In the genomic region with DNA sequence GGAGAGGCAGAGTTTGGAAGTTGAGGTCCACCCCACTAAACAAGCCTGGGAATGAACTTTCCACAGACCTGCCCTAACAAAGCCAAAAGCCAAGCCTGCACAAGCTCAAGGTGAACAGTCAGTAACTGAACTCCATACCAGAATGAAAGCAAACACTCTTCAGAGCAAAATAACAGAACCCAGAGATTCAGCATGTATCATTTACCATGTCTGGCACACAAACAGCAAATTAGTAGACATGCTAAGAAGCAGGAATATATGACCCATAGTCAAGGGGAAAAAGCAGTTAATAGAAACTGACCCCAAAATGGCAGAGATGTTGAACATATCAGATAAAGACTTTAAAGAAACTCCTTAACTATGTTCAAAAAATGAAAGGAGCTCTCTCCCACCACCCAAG, we compare ENCODE assay signal across 28 cellular contexts. TPM values are rescaled to one million over a fixed set of nuclear protein-coding genes. Genes with fewer than 3 reads are reported as not detected.
DNase-seq lines count a peak whose midpoint lies in the region; ATAC-seq, FAIRE-seq and TF ChIP-seq lines count a peak whose summit lies in the region.
"Had no signal": no experiment of that assay in that cellular context is flagged by ENCODE, and none has a peak within 500 bp of the region (broad histone marks: within the 10 kb centered on the region; RNA-seq: fewer than 3 reads in every experiment).

No MANE protein-coding gene starts in this region.

- no peak for ATAC-seq in activated T-helper 17 cell treated with anti-CD3 and anti-CD28 coated beads, Interleukin-2, amount 50 U/mL, for 72 hours (replicated peaks)
- ATAC-seq in CD8-positive, alpha-beta T cell = no peak
- ATAC-seq: GM12878 had no signal

- no peak for TF ChIP-seq CTCF in tibial nerve (IDR thresholded peaks at IDR 0.05)
- no peak for TF ChIP-seq CTCF in CD8-positive, alpha-beta T cell (IDR thresholded peaks at IDR 0.05)
- TF ChIP-seq CTCF in D721Med (IDR thresholded peaks at IDR 0.05; ENCODE audit: insufficient read depth, missing control alignments) = no peak

- no peak for TF ChIP-seq POLR2A in tibial nerve (IDR thresholded peaks at IDR 0.05)

- CTCF ChIA-PET in CD8-positive, alpha-beta T cell (lab: Charles Lee) = interaction anchor here (1.0 to 1.2 kb wide), 2 partner anchors 118 to 156 kb away, joined by 3 to 6 read pairs; no protein-coding TSS in a partner anchor

- H3K4me3 ChIP-seq in mesendoderm (ENCODE audit: low read length) = no peak overlapping the region
- H3K4me3 ChIP-seq in tibial nerve = no peak overlapping the region
- H3K4me3 ChIP-seq in CD8-positive, alpha-beta T cell (ENCODE audit: low read depth, low read length) = no peak overlapping the region
- H3K4me3 ChIP-seq: BLaER1, GM12878 had no signal

- no peak for TF ChIP-seq EP300 in tibial nerve (IDR thresholded peaks at IDR 0.05)

- no peaks in the 10 kb centered on the region for H3K27me3 Mint-ChIP-seq in activated T-helper 17 cell treated with anti-CD3 and anti-CD28 coated beads, Interleukin-2, amount 50 U/mL, for 72 hours
- no peaks in the 10 kb centered on the region for H3K27me3 Mint-ChIP-seq in CD8-positive, alpha-beta T cell (ENCODE audit: low read depth)
- H3K27me3 Mint-ChIP-seq: CD4-positive, CD25-positive, alpha-beta regulatory T cell had no signal

- no peak overlapping the region for H3K4ac ChIP-seq in mesendoderm (ENCODE audit: low read depth, low read length)

- no peak overlapping the region for H2BK120ac ChIP-seq in mesendoderm (ENCODE audit: low read depth, low read length)

- H4K5ac ChIP-seq in mesendoderm (ENCODE audit: low read length) = no peak overlapping the region

- no peak overlapping the region for H2AK5ac ChIP-seq in mesendoderm (ENCODE audit: low read length)

- no peak overlapping the region for H3K56ac ChIP-seq in mesendoderm (ENCODE audit: low read length)

- H3K36me3 Mint-ChIP-seq in activated T-helper 17 cell treated with anti-CD3 and anti-CD28 coated beads, Interleukin-2, amount 50 U/mL, for 72 hours (ENCODE audit: low read depth) = peaks cover 47% of the 10 kb centered on the region
- H3K36me3 Mint-ChIP-seq in CD8-positive, alpha-beta T cell = peaks cover 64% of the 10 kb centered on the region
- H3K36me3 Mint-ChIP-seq: CD14-positive monocyte had no signal

- no peak overlapping the region for H3K18ac ChIP-seq in mesendoderm (ENCODE audit: low read length)

- peaks cover 10% of the 10 kb centered on the region for H3K9me3 Mint-ChIP-seq in activated T-helper 17 cell treated with anti-CD3 and anti-CD28 coated beads, Interleukin-2, amount 50 U/mL, for 72 hours
- H3K9me3 Mint-ChIP-seq in CD8-positive, alpha-beta T cell = peaks cover 15% of the 10 kb centered on the region

- H3K4me1 Mint-ChIP-seq in activated T-helper 17 cell treated with anti-CD3 and anti-CD28 coated beads, Interleukin-2, amount 50 U/mL, for 72 hours = no peaks in the 10 kb centered on the region
- H3K4me1 Mint-ChIP-seq in CD8-positive, alpha-beta T cell (ENCODE audit: low read depth) = peaks cover 7% of the 10 kb centered on the region
- H3K4me1 Mint-ChIP-seq: CD14-positive monocyte had no signal

- POLR2A ChIA-PET in CD8-positive, alpha-beta T cell (lab: Charles Lee) = no interaction called here

- H3K36me3 ChIP-seq in mesendoderm (ENCODE audit: control insufficient read depth, insufficient read depth, low read length) (no peaks in the 10 kb centered on the region), tibial nerve (peaks cover 0 to 57% (median 0%) of the 10 kb centered on the region in 3 donors)
- H3K36me3 ChIP-seq in CD8-positive, alpha-beta T cell (ENCODE audit: insufficient read depth, low read length) = no peaks in the 10 kb centered on the region
- H3K36me3 ChIP-seq: BE2C had no signal

- peak overlapping the region; percentile 43 for H3K27ac Mint-ChIP-seq in activated T-helper 17 cell treated with anti-CD3 and anti-CD28 coated beads, Interleukin-2, amount 50 U/mL, for 72 hours
- no peak overlapping the region for H3K27ac Mint-ChIP-seq in CD8-positive, alpha-beta T cell
- H3K27ac Mint-ChIP-seq: CD14-positive monocyte; CD4-positive, alpha-beta memory T cell; CD4-positive, CD25-positive, alpha-beta regulatory T cell had no signal

- H3K4me1 ChIP-seq in mesendoderm (ENCODE audit: control insufficient read depth, low read depth, low read length) (no peaks in the 10 kb centered on the region), tibial nerve (peaks cover 0 to 3% (median 1%) of the 10 kb centered on the region in 4 donors)
- no peaks in the 10 kb centered on the region for H3K4me1 ChIP-seq in CD8-positive, alpha-beta T cell (ENCODE audit: insufficient read depth, low read length)
- H3K4me1 ChIP-seq: BE2C, BLaER1, Caco-2 had no signal

- H2BK15ac ChIP-seq in mesendoderm (replicated peaks; ENCODE audit: low read depth) = no peak overlapping the region

- no peak overlapping the region for H3K4me3 Mint-ChIP-seq in activated T-helper 17 cell treated with anti-CD3 and anti-CD28 coated beads, Interleukin-2, amount 50 U/mL, for 72 hours
- no peak overlapping the region for H3K4me3 Mint-ChIP-seq in CD8-positive, alpha-beta T cell
- H3K4me3 Mint-ChIP-seq: CD14-positive monocyte; CD4-positive, alpha-beta memory T cell had no signal

- no peak overlapping the region for H3K27ac ChIP-seq in mesendoderm (ENCODE audit: low read depth, low read length)
- H3K27ac ChIP-seq in tibial nerve = no peak overlapping the region
- no peak overlapping the region for H3K27ac ChIP-seq in CD8-positive, alpha-beta T cell (ENCODE audit: low read depth, low read length)
- H3K27ac ChIP-seq: BLaER1 had no signal

- peak overlapping the region; percentile 24 for H3K23ac ChIP-seq in mesendoderm (ENCODE audit: low read length)

- H2BK5ac ChIP-seq in mesendoderm (ENCODE audit: low read length) = no peak overlapping the region

- peaks cover 0 to 34% (median 0%) of the 10 kb centered on the region in 4 donors for H3K9me3 ChIP-seq in tibial nerve
- no peaks in the 10 kb centered on the region for H3K9me3 ChIP-seq in CD8-positive, alpha-beta T cell (ENCODE audit: low read length)
- H3K9me3 ChIP-seq: BE2C had no signal

- no peak overlapping the region for H3K4me2 ChIP-seq in mesendoderm (ENCODE audit: low read length)
- H3K4me2 ChIP-seq: BLaER1 had no signal

- FAIRE-seq in urothelium cell line (lab: Jason Lieb, UNC) = peak; percentile 65
- FAIRE-seq in D721Med (lab: Jason Lieb, UNC) = no peak
- FAIRE-seq: A204.1, GM12878, GM12892, GM18507 had no signal

- intact Hi-C loops in CD8-positive, alpha-beta T cell (cut with DNase I, micrococcal nuclease) = no loop called here

- H3K79me2 ChIP-seq in mesendoderm (ENCODE audit: control insufficient read depth, insufficient read depth, low read length) = no peaks in the 10 kb centered on the region

- H3K79me1 ChIP-seq in mesendoderm (ENCODE audit: low read length) = no peaks in the 10 kb centered on the region

- DNase-seq in mesendoderm (no peak), urothelium cell line (ENCODE audit: low spot score) (no peak), tibial nerve (ENCODE audit: low spot score in 2 of 2) (no peak), D721Med (ENCODE audit: insufficient read length, low spot score) (no peak)
- no peak for DNase-seq in CD8-positive, alpha-beta T cell
- DNase-seq: 8988T; ACHN; BE2C; C1 segment of cervical spinal cord; Caco-2; Calu3; CD4-positive, alpha-beta memory T cell; CD4-positive, CD25-positive, alpha-beta regulatory T cell; DMS 273 treated with DMSO at 0.1 percent for 48 hours; DMS153; DMS53; DMS79; DND-41; EL; GDM1 had no signal

- no peak overlapping the region for H4K8ac ChIP-seq in mesendoderm (ENCODE audit: low read depth, low read length)

- H3K27me3 ChIP-seq in mesendoderm (ENCODE audit: insufficient read depth, low read length, poor library complexity) (no peaks in the 10 kb centered on the region), tibial nerve (no peaks in the 10 kb centered on the region)
- H3K27me3 ChIP-seq in CD8-positive, alpha-beta T cell (ENCODE audit: insufficient read depth, low read length) = no peaks in the 10 kb centered on the region
- H3K27me3 ChIP-seq: BE2C, BLaER1 had no signal

- H3K9ac ChIP-seq in mesendoderm (ENCODE audit: low read length) = no peak overlapping the region
- H3K9ac ChIP-seq: BLaER1 had no signal

RNA-seq across cellular contexts. Expression of a gene that starts 31.3 kb away (rescaled TPM):
- not detected for total RNA-seq in activated T-helper 17 cell treated with anti-CD3 and anti-CD28 coated beads, Interleukin-2, amount 50 U/mL, for 72 hours
- 0.03 TPM for polyA plus RNA-seq in mesendoderm (2013, experiment 1 of 2)
- polyA plus RNA-seq in mesendoderm (2013, experiment 2 of 2) = 0.10 TPM
- 1 to 10 TPM in 3 of 4 donors, under 1 TPM in 1; 0.42 to 3.6 (median 2.6) TPM for total RNA-seq in tibial nerve
- total RNA-seq in CD8-positive, alpha-beta T cell = not detected
- total RNA-seq: Calu3; CD4-positive, alpha-beta memory T cell; CD4-positive, CD25-positive, alpha-beta regulatory T cell; GM12878 had no signal
- polyA plus RNA-seq: AG04450; CD14-positive monocyte; CD4-positive, alpha-beta memory T cell; CD4-positive, CD25-positive, alpha-beta regulatory T cell; GM12878 had no signal
